ENCODE assay signal across 1 cellular context in genomic region chr13:81493144-81493543, GRCh38.
TF ChIP-seq lines count a peak whose summit lies in the region.

No MANE protein-coding gene starts in this region.

TF ChIP-seq in GM12878, 131 proteins besides CTCF, POLR2A, EP300 and RAD21 (continued from another document):
- TF ChIP-seq ZNF592 (IDR thresholded peaks at IDR 0.05), result no peak
- TF ChIP-seq SIN3A (IDR thresholded peaks at IDR 0.05; ENCODE audit: low read depth, low read length), result no peak
- TF ChIP-seq HDAC2 (IDR thresholded peaks at IDR 0.05), result no peak
- TF ChIP-seq IKZF1 (conservative IDR thresholded peaks at IDR 0.05), result peak; percentile 92
- no peak for TF ChIP-seq USF2 (IDR thresholded peaks at IDR 0.05; ENCODE audit: borderline replicate concordance, low read depth, low read length)
- TF ChIP-seq HDGF (IDR thresholded peaks at IDR 0.05), result no peak
- no peak for TF ChIP-seq TCF12 (IDR thresholded peaks at IDR 0.05; ENCODE audit: low read depth, low read length)
- peak; percentile 94 for TF ChIP-seq ZNF217 (IDR thresholded peaks at IDR 0.05)
- TF ChIP-seq SIX5 (IDR thresholded peaks at IDR 0.05; ENCODE audit: low read depth, low read length, severe bottlenecking), result no peak
- no peak for TF ChIP-seq BCLAF1 (IDR thresholded peaks at IDR 0.05)
